1 cellular context compared by ENCODE assay signal in genomic region chr12:121579981-121580868, GRCh38.
TF ChIP-seq lines count a peak whose summit lies in the region.

No MANE protein-coding gene starts in this region.

TF ChIP-seq in HepG2, 621 proteins besides CTCF, POLR2A, EP300 and RAD21 (continued from another document and continues in another):
- TF ChIP-seq ZBTB46 (CRISPR knock-in tag; IDR thresholded peaks at IDR 0.05; ENCODE audit: borderline replicate concordance): no peak
- TF ChIP-seq ZNF34 (CRISPR knock-in tag; IDR thresholded peaks at IDR 0.05; ENCODE audit: borderline replicate concordance): no peak
- TF ChIP-seq STAG1 (CRISPR knock-in tag; IDR thresholded peaks at IDR 0.05): no peak
- TF ChIP-seq ARNTL (CRISPR knock-in tag; IDR thresholded peaks at IDR 0.05): no peak
- TF ChIP-seq YY1 (IDR thresholded peaks at IDR 0.05; ENCODE audit: insufficient read depth, insufficient replicate concordance, low read depth, low read length): peak; percentile 58
- peak; percentile 29; the same call in 1 of the 2 replicates for TF ChIP-seq ZNF740 (CRISPR knock-in tag; IDR thresholded peaks at IDR 0.05)
- TF ChIP-seq ZNF607 (CRISPR knock-in tag; IDR thresholded peaks at IDR 0.05; ENCODE audit: borderline replicate concordance): no peak
- no peak for TF ChIP-seq ZNF83 (CRISPR knock-in tag; IDR thresholded peaks at IDR 0.05; ENCODE audit: borderline replicate concordance)
- TF ChIP-seq CREM (IDR thresholded peaks at IDR 0.05): peak; percentile 81
- no peak for TF ChIP-seq CREM (CRISPR knock-in tag; IDR thresholded peaks at IDR 0.05)
- no peak for TF ChIP-seq ZNF274 (CRISPR knock-in tag; IDR thresholded peaks at IDR 0.05)
- no peak for TF ChIP-seq ESRRA (CRISPR knock-in tag; IDR thresholded peaks at IDR 0.05; ENCODE audit: low read depth)
- TF ChIP-seq NFE2L2 (IDR thresholded peaks at IDR 0.05; ENCODE audit: low read length): no peak
- no peak for TF ChIP-seq RELA (CRISPR knock-in tag; IDR thresholded peaks at IDR 0.05)
- TF ChIP-seq LBX2 (CRISPR knock-in tag; IDR thresholded peaks at IDR 0.05; ENCODE audit: borderline replicate concordance): no peak
- TF ChIP-seq ISL2 (CRISPR knock-in tag; IDR thresholded peaks at IDR 0.05): no peak
- no peak for TF ChIP-seq ATF6 (CRISPR knock-in tag; conservative IDR thresholded peaks at IDR 0.05)
- no peak for TF ChIP-seq ZNF878 (CRISPR knock-in tag; IDR thresholded peaks at IDR 0.05)
- TF ChIP-seq KLF6 (CRISPR knock-in tag; IDR thresholded peaks at IDR 0.05): no peak
- TF ChIP-seq ZNF264 (CRISPR knock-in tag; IDR thresholded peaks at IDR 0.05): no peak
- TF ChIP-seq PHF21A (CRISPR knock-in tag; IDR thresholded peaks at IDR 0.05): no peak
- TF ChIP-seq ZNF407 (CRISPR knock-in tag; IDR thresholded peaks at IDR 0.05; ENCODE audit: not compliant biosample characterization): no peak
- TF ChIP-seq MAFF (IDR thresholded peaks at IDR 0.05; ENCODE audit: low read depth, low read length): no peak
- no peak for TF ChIP-seq CREB3 (CRISPR knock-in tag; IDR thresholded peaks at IDR 0.05)
- no peak for TF ChIP-seq HMG20B (CRISPR knock-in tag; conservative IDR thresholded peaks at IDR 0.05)
- TF ChIP-seq ETS1 (CRISPR knock-in tag; IDR thresholded peaks at IDR 0.05): no peak
- 0 out of 2 replicates have a peak, but pooled peaks have one; percentile 5 for TF ChIP-seq MEF2D (CRISPR knock-in tag; IDR thresholded peaks at IDR 0.05)
- no peak for TF ChIP-seq SNRNP70 (IDR thresholded peaks at IDR 0.05; ENCODE audit: low read depth, low read length)
- no peak for TF ChIP-seq PBX2 (CRISPR knock-in tag; IDR thresholded peaks at IDR 0.05)
- TF ChIP-seq KMT2B (CRISPR knock-in tag; IDR thresholded peaks at IDR 0.05): peak; percentile 43; the same call in 1 of the 2 replicates
- TF ChIP-seq ZNF33A (CRISPR knock-in tag; IDR thresholded peaks at IDR 0.05; ENCODE audit: borderline replicate concordance): no peak
- TF ChIP-seq ZNF142 (CRISPR knock-in tag; IDR thresholded peaks at IDR 0.05): no peak
- no peak for TF ChIP-seq ZNF652 (CRISPR knock-in tag; IDR thresholded peaks at IDR 0.05; ENCODE audit: borderline replicate concordance, low read depth)
- TF ChIP-seq ZNF639 (CRISPR knock-in tag; conservative IDR thresholded peaks at IDR 0.05): peak; percentile 51; the same call in 1 of the 2 replicates
- TF ChIP-seq CHD2 (IDR thresholded peaks at IDR 0.05; ENCODE audit: low read depth, low read length): no peak
- no peak for TF ChIP-seq ELF4 (CRISPR knock-in tag; IDR thresholded peaks at IDR 0.05; ENCODE audit: borderline replicate concordance)
